In the genomic region with DNA sequence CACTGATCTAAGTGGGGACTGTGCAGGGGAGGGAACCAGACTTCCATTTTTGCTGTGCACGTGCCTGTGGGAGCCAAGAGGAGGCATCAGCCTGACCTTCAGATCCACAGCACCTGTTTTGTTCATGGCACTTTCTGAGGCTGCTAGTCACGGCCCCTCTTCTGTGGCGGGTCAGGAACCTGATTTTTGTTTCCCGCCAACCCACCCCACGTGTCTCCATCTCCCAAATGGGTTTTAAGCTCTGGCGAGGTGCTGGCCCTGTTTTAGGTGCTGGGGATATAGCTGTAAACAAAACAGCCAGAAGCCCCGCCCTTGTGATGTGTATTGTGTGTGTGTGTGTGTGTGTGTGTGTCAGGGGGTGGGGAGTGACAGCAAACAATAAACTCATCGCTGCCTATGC, we compare ENCODE assay signal across 1 cellular context.
TF ChIP-seq lines count a peak whose summit lies in the region.

No MANE protein-coding gene starts in this region.

TF ChIP-seq in H1, 55 proteins besides CTCF, POLR2A, EP300 and RAD21 (continued from another document):
- TF ChIP-seq, protein P1, sequence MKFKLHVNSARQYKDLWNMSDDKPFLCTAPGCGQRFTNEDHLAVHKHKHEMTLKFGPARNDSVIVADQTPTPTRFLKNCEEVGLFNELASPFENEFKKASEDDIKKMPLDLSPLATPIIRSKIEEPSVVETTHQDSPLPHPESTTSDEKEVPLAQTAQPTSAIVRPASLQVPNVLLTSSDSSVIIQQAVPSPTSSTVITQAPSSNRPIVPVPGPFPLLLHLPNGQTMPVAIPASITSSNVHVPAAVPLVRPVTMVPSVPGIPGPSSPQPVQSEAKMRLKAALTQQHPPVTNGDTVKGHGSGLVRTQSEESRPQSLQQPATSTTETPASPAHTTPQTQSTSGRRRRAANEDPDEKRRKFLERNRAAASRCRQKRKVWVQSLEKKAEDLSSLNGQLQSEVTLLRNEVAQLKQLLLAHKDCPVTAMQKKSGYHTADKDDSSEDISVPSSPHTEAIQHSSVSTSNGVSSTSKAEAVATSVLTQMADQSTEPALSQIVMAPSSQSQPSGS (IDR thresholded peaks at IDR 0.05; ENCODE audit: low read length): no peak
